ENCODE assay signal across 8 cellular contexts in genomic region chr19:6424939-6425731, GRCh38. TPM values are rescaled to one million over a fixed set of nuclear protein-coding genes. Genes with fewer than 3 reads are reported as not detected.
DNase-seq lines count a peak whose midpoint lies in the region; ATAC-seq and TF ChIP-seq lines count a peak whose summit lies in the region.

No MANE protein-coding gene starts in this region.

- no peaks in the 10 kb centered on the region for H3K9me3 ChIP-seq in SK-N-MC (ENCODE audit: low read depth, low read length)

- H3K4me1 Mint-ChIP-seq in activated naive CD4-positive, alpha-beta T cell treated with anti-CD3 and anti-CD28 coated beads, Interleukin-2, amount 50 U/mL, for 24 hours = peaks cover 39% of the 10 kb centered on the region

- no peaks in the 10 kb centered on the region for H3K27me3 Mint-ChIP-seq in activated naive CD4-positive, alpha-beta T cell treated with anti-CD3 and anti-CD28 coated beads, Interleukin-2, amount 50 U/mL, for 24 hours

- DNase-seq in GM10266 (ENCODE audit: extremely low spot score) (peak; percentile 100), NCI-H1092 (lab: John Stamatoyannopoulos, UW) (peak; percentile 100), SK-N-MC (ENCODE audit: low read depth, low spot score) (peak; percentile 100), globus pallidus (ENCODE audit: low spot score) (peak; percentile 100), omental fat pad (ENCODE audit: low spot score) (peak; percentile 99)

- no peak overlapping the region; the same call in 1 of the 2 replicates for H3K4me3 ChIP-seq in SK-N-MC

- TF ChIP-seq CTCF in GM10266 (IDR thresholded peaks at IDR 0.05; ENCODE audit: control insufficient read depth, insufficient read depth, low read depth, missing control alignments) = no peak
- TF ChIP-seq CTCF in omental fat pad (IDR thresholded peaks at IDR 0.05) = no peak

- peak overlapping the region; percentile 65 for H3K4me3 Mint-ChIP-seq in activated naive CD4-positive, alpha-beta T cell treated with anti-CD3 and anti-CD28 coated beads, Interleukin-2, amount 50 U/mL, for 24 hours

- peak overlapping the region; percentile 10 for H3K9ac ChIP-seq in SK-N-MC (ENCODE audit: insufficient read length)

- ATAC-seq in HG02610 (IDR thresholded peaks at IDR 0.05; ENCODE audit: unreplicated experiment) (peak; percentile 88), omental fat pad (ENCODE audit: low FRiP score) (peak; percentile 96)

- H3K36me3 Mint-ChIP-seq in activated naive CD4-positive, alpha-beta T cell treated with anti-CD3 and anti-CD28 coated beads, Interleukin-2, amount 50 U/mL, for 24 hours = peaks cover 2% of the 10 kb centered on the region

- H3K27ac ChIP-seq in SK-N-MC (peak overlapping the region; percentile 86), temporal lobe (ENCODE audit: low read depth, low read length) (peak overlapping the region; percentile 88)

- no peaks in the 10 kb centered on the region for H3K9me3 Mint-ChIP-seq in activated naive CD4-positive, alpha-beta T cell treated with anti-CD3 and anti-CD28 coated beads, Interleukin-2, amount 50 U/mL, for 24 hours

- H3K27ac Mint-ChIP-seq in activated naive CD4-positive, alpha-beta T cell treated with anti-CD3 and anti-CD28 coated beads, Interleukin-2, amount 50 U/mL, for 24 hours = peak overlapping the region; percentile 94

- H3K36me3 ChIP-seq in SK-N-MC (ENCODE audit: insufficient read depth, low read length) = peaks cover 29% of the 10 kb centered on the region

RNA-seq across cellular contexts. Expression of gene KHSRP, which starts 0.5 kb away (rescaled TPM):
- 100 to 1,000 TPM in 1 of 4 donors, 10 to 100 TPM in 3; 67.4 to 125 (median 78.3) TPM for total RNA-seq in omental fat pad
- 120 TPM for total RNA-seq in temporal lobe

RNA-seq across cellular contexts. Expression of gene SLC25A41, which starts 8.4 kb away (rescaled TPM):
- not detected for total RNA-seq in omental fat pad
- 0.98 TPM for total RNA-seq in temporal lobe

RNA-seq across cellular contexts. Expression of gene GTF2F1, which starts 32.2 kb away (rescaled TPM):
- total RNA-seq in omental fat pad = 10 to 100 TPM; 28.5 to 50.3 (median 38.6) TPM
- total RNA-seq in temporal lobe = 35.4 TPM

RNA-seq across cellular contexts. Expression of gene SLC25A23, which starts 34.5 kb away (rescaled TPM):
- total RNA-seq in omental fat pad (10 to 100 TPM; 24.6 to 28.7 (median 26.3) TPM), temporal lobe (38.8 TPM)

RNA-seq across cellular contexts. Expression of gene CRB3, which starts 38.9 kb away (rescaled TPM):
- total RNA-seq in omental fat pad = 1 to 10 TPM in 2 of 4 donors, under 1 TPM in 1, not detected in 1; 0.82 to 6.2 (median 1.1) TPM
- 0.25 TPM for total RNA-seq in temporal lobe
